In genomic region chr12:92955997-92956663, GRCh38 we compare ENCODE assay signal across 14 cellular contexts. TPM values are rescaled to one million over a fixed set of nuclear protein-coding genes. Genes with fewer than 3 reads are reported as not detected.
DNase-seq lines count a peak whose midpoint lies in the region; ATAC-seq and TF ChIP-seq lines count a peak whose summit lies in the region.
"Had no signal": no experiment of that assay in that cellular context is flagged by ENCODE, and none has a peak within 500 bp of the region (broad histone marks: within the 10 kb centered on the region; RNA-seq: fewer than 3 reads in every experiment).

No MANE protein-coding gene starts in this region.

- no peak for ATAC-seq in HG03378 (IDR thresholded peaks at IDR 0.05; ENCODE audit: unreplicated experiment)
- no peak for ATAC-seq in HG03095 (IDR thresholded peaks at IDR 0.05; ENCODE audit: unreplicated experiment)

- H3K4me1 ChIP-seq in mammary epithelial cell (ENCODE audit: insufficient read depth, low read length) (no peaks in the 10 kb centered on the region), ovary (ENCODE audit: insufficient read depth) (no peaks in the 10 kb centered on the region)

- H3K9me3 ChIP-seq in AG04450 (ENCODE audit: control insufficient read depth, insufficient read depth, low read length) (peaks cover 13% of the 10 kb centered on the region; the same call in 1 of the 2 replicates), mammary epithelial cell (replicated peaks; ENCODE audit: insufficient read depth, low read length) (peaks cover 4% of the 10 kb centered on the region), ovary (peaks cover 0 to 4% of the 10 kb centered on the region in 2 donors)

- no peak for TF ChIP-seq POLR2A in ovary (IDR thresholded peaks at IDR 0.05)

- TF ChIP-seq EP300 in ovary (IDR thresholded peaks at IDR 0.05): no peak

- H3K4me2 ChIP-seq in mammary epithelial cell (ENCODE audit: insufficient read depth, low read depth, low read length): no peak overlapping the region

- in situ Hi-C loops in mammary epithelial cell (cut with MboI; ENCODE audit: low sequenced_read_pairs in 2 of 2): no loop called here

- CTCF ChIA-PET in AG04450 (lab: Charles Lee) (interaction anchor here (0.5 to 1.9 kb wide), 4 partner anchors 11 to 47 kb away, joined by 3 to 6 read pairs (median 4); no protein-coding TSS in a partner anchor), mammary epithelial cell (lab: Charles Lee; ENCODE audit: low non-redundant PET) (no interaction called here)

- POLR2A ChIA-PET in AG04450 (lab: Yijun Ruan, JAX): interaction anchor here (0.6 to 0.7 kb wide), 2 partner anchors 13 to 1638 kb away, joined by 3 to 5 read pairs; no protein-coding TSS in a partner anchor

- H3K79me2 ChIP-seq in mammary epithelial cell (ENCODE audit: insufficient read depth, low read length): no peaks in the 10 kb centered on the region

- BruUV-seq in mammary epithelial cell (replicated peaks; lab: Mats Ljungman, UMichigan): no TSS peak

- H4K20me1 ChIP-seq in mammary epithelial cell (ENCODE audit: insufficient read depth, low read length): no peaks in the 10 kb centered on the region

- H3K4me3 ChIP-seq in AG04450 (ENCODE audit: low read depth, low read length) (no peak overlapping the region), mammary epithelial cell (replicated peaks in 1 of 3; ENCODE audit: insufficient read depth in 1 of 3, low read depth in 2 of 3, low read length in 3 of 3) (no peak overlapping the region), ovary (no peak overlapping the region)
- H3K4me3 ChIP-seq: cardiac muscle cell had no signal

- dilution Hi-C loops in mammary epithelial cell (cut with HindIII; ENCODE audit: low sequenced_read_pairs): no loop called here

- H3K27ac ChIP-seq in AG04450 (ENCODE audit: low read depth, low read length) (no peak overlapping the region), mammary epithelial cell (ENCODE audit: insufficient read depth, low read depth, low read length) (peak overlapping the region; percentile 57), ovary (no peak overlapping the region)
- H3K27ac ChIP-seq: cardiac muscle cell had no signal

- DNase-seq in AG04450 (ENCODE audit: low read depth, low spot score): peak; percentile 24
- DNase-seq in HS-5 (ENCODE audit: low read depth): peak; percentile 64
- DNase-seq in mammary epithelial cell: peak; percentile 87
- peak; percentile 94 for DNase-seq in iris pigment epithelial cell (ENCODE audit: low read depth)
- DNase-seq in ovary: no peak
- no peak for DNase-seq in NCI-H2196 treated with DMSO at 0.1 percent for 48 hours (lab: John Stamatoyannopoulos, UW; ENCODE audit: unreplicated experiment)
- DNase-seq: activated gamma-delta T cell, DMS153, NCI-H1417 treated with DMSO at 0.1 percent for 48 hours, NCI-H69, occipital lobe had no signal

- H3K27me3 ChIP-seq in AG04450 (ENCODE audit: control insufficient read depth, insufficient read depth, low read length) (no peaks in the 10 kb centered on the region), mammary epithelial cell (ENCODE audit: insufficient read depth, low read length) (no peaks in the 10 kb centered on the region), ovary (no peaks in the 10 kb centered on the region)
- H3K27me3 ChIP-seq: cardiac muscle cell had no signal

- H2AFZ ChIP-seq in mammary epithelial cell (ENCODE audit: low read depth, low read length): peak overlapping the region; percentile 4

- intact Hi-C loops in mammary epithelial cell (cut with micrococcal nuclease) (no loop called here), ovary (cut with DNase I) (no loop called here)

- H3K9ac ChIP-seq in mammary epithelial cell (ENCODE audit: insufficient read depth, low read length): no peak overlapping the region

- no peaks in the 10 kb centered on the region for H3K36me3 ChIP-seq in mammary epithelial cell (ENCODE audit: insufficient read depth, low read length)
- no peaks in the 10 kb centered on the region for H3K36me3 ChIP-seq in ovary
- H3K36me3 ChIP-seq: cardiac muscle cell had no signal

- WGBS in mammary epithelial cell (ENCODE audit: low coverage, missing lambda C conversion rate): 47% methylated on average over 2 of the region's 2 CpGs
- WGBS in ovary, 3 donors: 56 to 63% (median 57%) methylated on average over 2 of the region's 2 CpGs

- TF ChIP-seq CTCF in AG04450 (IDR thresholded peaks at IDR 0.05; ENCODE audit: low read depth, low read length) (no peak), mammary epithelial cell (conservative IDR thresholded peaks at IDR 0.05 in 1 of 2, IDR thresholded peaks at IDR 0.05 in 1 of 2; ENCODE audit: extremely low read depth in 1 of 2, insufficient read depth in 1 of 2, low read depth in 1 of 2, low read length in 2 of 2) (no peak), ovary (IDR thresholded peaks at IDR 0.05) (no peak)

RNA-seq across cellular contexts. Expression of gene EEA1, which starts 27.0 kb away (rescaled TPM):
- polyA plus RNA-seq in AG04450 (2011; rRNA removed) (14.0 and 18.4 TPM in 2 replicates), mammary epithelial cell (5.8 TPM), ovary (10 to 100 TPM in 1 of 2 donors, 1 to 10 TPM in 1; 5.0 to 10.8 TPM)
- 15.2 and 39.3 TPM in 2 replicates for polyA minus RNA-seq in AG04450 (2011; rRNA and poly(A)+ RNA removed)
- total RNA-seq in mammary epithelial cell (10 to 100 TPM; 17.2 to 45.2 TPM), ovary (10 to 100 TPM; 11.9 to 41.1 (median 33.3) TPM)
- 43.6 TPM for polyA minus RNA-seq in mammary epithelial cell

Comparison
In these comparisons a context has a peak if more than half of its experiments do, and no peak if none do; other contexts are left out.
1. DNase-seq: peak in AG04450 (single experiment), HS-5 (single experiment), mammary epithelial cell (single experiment) and iris pigment epithelial cell (single experiment); none in ovary (0 of 5) and NCI-H2196 treated with DMSO at 0.1 percent for 48 hours (single experiment).